In genomic region chr19:42440357-42441046, GRCh38 we compare ENCODE assay signal across 8 cellular contexts. TPM values are rescaled to one million over a fixed set of nuclear protein-coding genes. Genes with fewer than 3 reads are reported as not detected.
DNase-seq lines count a peak whose midpoint lies in the region; TF ChIP-seq lines count a peak whose summit lies in the region.

No MANE protein-coding gene starts in this region.

- peak; percentile 72 to 82 for DNase-seq in Caco-2
- DNase-seq in HPDE6-E6E7 (ENCODE audit: extremely low spot score), result peak; percentile 49
- DNase-seq in SJCRH30, result peak; percentile 71 to 81
- DNase-seq in activated effector memory CD4-positive, alpha-beta T cell treated with anti-CD3 and anti-CD28 coated beads, Interleukin-2, amount 50 U/mL, for 16 hours, result peak; percentile 94
- peak; percentile 78 for DNase-seq in germinal center (ENCODE audit: low spot score)
- DNase-seq in posterior cingulate gyrus, result peak in 7 of 10 donors; percentile 43 to 91 (median 74)
- no peak for DNase-seq in cortex of kidney (lab: John Stamatoyannopoulos, UW)

- H3K9me3 Mint-ChIP-seq in Caco-2 (ENCODE audit: unreplicated experiment), result no peaks in the 10 kb centered on the region

- peak overlapping the region; percentile 61 for H3K27ac Mint-ChIP-seq in Caco-2 (ENCODE audit: unreplicated experiment)

- H3K27me3 ChIP-seq in Caco-2 (replicated peaks; ENCODE audit: control insufficient read depth, insufficient read depth, low read length) (no peaks in the 10 kb centered on the region), SJCRH30 (no peaks in the 10 kb centered on the region)

- H3K4me3 Mint-ChIP-seq in Caco-2 (ENCODE audit: unreplicated experiment), result peak overlapping the region; percentile 20

- no TSS peak for BruUV-seq in Caco-2 (replicated peaks; lab: Mats Ljungman, UMichigan)

- 29% methylated on average over 16 of the region's 16 CpGs for WGBS in urinary bladder

- TF ChIP-seq CTCF in Caco-2 (IDR thresholded peaks at IDR 0.05; ENCODE audit: insufficient read depth in 1 of 2, low read depth in 1 of 2, low read length in 1 of 2, severe bottlenecking in 1 of 2, unreplicated experiment in 1 of 2), result peak; percentile 88 to 96

- H3K27me3 Mint-ChIP-seq in Caco-2 (ENCODE audit: insufficient read depth, unreplicated experiment), result no peaks in the 10 kb centered on the region

- H3K27ac ChIP-seq in SJCRH30, result no peak overlapping the region
- peak overlapping the region; percentile 64 for H3K27ac ChIP-seq in urinary bladder (ENCODE audit: low read depth)

- H3K9me3 ChIP-seq in Caco-2 (no peaks in the 10 kb centered on the region), SJCRH30 (replicated peaks) (no peaks in the 10 kb centered on the region)

- no peak overlapping the region for H3K4me3 ChIP-seq in Caco-2 (ENCODE audit: low read depth, low read length)
- no peak overlapping the region for H3K4me3 ChIP-seq in SJCRH30
- no peak overlapping the region for H3K4me3 ChIP-seq in urinary bladder (ENCODE audit: low read depth, low read length)

- intact Hi-C loops in Caco-2 (cut with micrococcal nuclease; ENCODE audit: unreplicated experiment), result no loop called here
- intact Hi-C loops in posterior cingulate gyrus (cut with DNase I), result no loop called here

- H3K36me3 ChIP-seq in Caco-2 (ENCODE audit: control insufficient read depth, insufficient read depth, low read length) (no peaks in the 10 kb centered on the region), SJCRH30 (no peaks in the 10 kb centered on the region), urinary bladder (ENCODE audit: insufficient read depth) (no peaks in the 10 kb centered on the region)

- H3K4me1 ChIP-seq in Caco-2 (peaks cover 55% of the 10 kb centered on the region), SJCRH30 (peaks cover 9% of the 10 kb centered on the region; the same call in 1 of the 2 replicates), urinary bladder (ENCODE audit: insufficient read depth) (no peaks in the 10 kb centered on the region)

- CTCF ChIA-PET in Caco-2 (lab: Charles Lee), result interaction anchor here (0.6 to 2.4 kb wide), 14 partner anchors 10 to 1386 kb away, joined by 3 to 37 read pairs (median 5); partner anchors contain the start of genes CEACAM1 and ZNF283

- POLR2A ChIA-PET in Caco-2 (lab: Charles Lee), result interaction anchor here (0.6 to 1.9 kb wide), 4 partner anchors 10 to 54 kb away, joined by 3 to 16 read pairs (median 4); no protein-coding TSS in a partner anchor

- peaks cover 5% of the 10 kb centered on the region for H3K36me3 Mint-ChIP-seq in Caco-2 (ENCODE audit: insufficient read depth, unreplicated experiment)

- peaks cover 42% of the 10 kb centered on the region for H3K4me1 Mint-ChIP-seq in Caco-2 (ENCODE audit: low read depth, unreplicated experiment)

RNA-seq across cellular contexts. Expression of gene CXCL17, which starts 2.2 kb away (rescaled TPM):
- total RNA-seq in Caco-2 (2022) (1.1 and 1.3 TPM in 2 replicates), urinary bladder (1.7 TPM)
- not detected in 2 replicates for total RNA-seq in SJCRH30 (2014; rRNA removed; shearing (Covaris generic))
- 10.8 TPM for polyA plus RNA-seq in urinary bladder

RNA-seq across cellular contexts. Expression of gene LIPE, which starts 13.3 kb away (rescaled TPM):
- total RNA-seq in Caco-2 (2022), result 20.0 and 21.7 TPM in 2 replicates
- total RNA-seq in SJCRH30 (2014; rRNA removed; shearing (Covaris generic)), result not detected in 2 replicates
- total RNA-seq in urinary bladder, result 5.7 TPM
- 30.2 TPM for polyA plus RNA-seq in urinary bladder

RNA-seq across cellular contexts. Expression of gene CNFN, which starts 50.4 kb away (rescaled TPM):
- total RNA-seq in Caco-2 (2022), result 4.1 and 5.3 TPM in 2 replicates
- not detected in 2 replicates for total RNA-seq in SJCRH30 (2014; rRNA removed; shearing (Covaris generic))
- total RNA-seq in urinary bladder, result not detected
- polyA plus RNA-seq in urinary bladder, result 2.4 TPM
